ENCODE assay signal across 8 cellular contexts in the genomic region with DNA sequence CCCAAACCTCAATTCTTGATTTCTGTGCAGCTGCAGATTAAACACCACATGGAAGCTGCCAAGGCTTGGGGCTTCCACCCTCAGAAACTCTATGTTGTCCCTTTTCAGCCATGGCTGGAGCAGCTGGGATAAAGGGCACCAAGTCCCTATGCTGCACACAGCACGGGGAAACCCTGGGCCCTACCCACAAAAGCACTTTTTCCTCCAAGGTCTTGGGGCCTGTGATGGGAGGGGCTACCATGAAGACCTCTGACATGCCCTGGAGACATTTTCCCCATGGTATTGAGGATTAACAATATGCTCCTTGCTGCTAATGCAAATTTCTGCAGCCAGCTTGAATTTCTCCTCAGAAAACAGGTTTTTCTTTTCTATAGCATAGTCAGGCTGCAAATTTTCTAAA. TPM values are rescaled to one million over a fixed set of nuclear protein-coding genes. Genes with fewer than 3 reads are reported as not detected.
"Had no signal": no experiment of that assay in that cellular context is flagged by ENCODE, and none has a peak within 500 bp of the region (broad histone marks: within the 10 kb centered on the region; RNA-seq: fewer than 3 reads in every experiment).

No MANE protein-coding gene starts in this region.

- ATAC-seq: K562 had no signal

- H3K27ac ChIP-seq: GM23248 had no signal

- DNase-seq: GM23248, GOT3, H7, HCEC 1CT, IMR-90 had no signal

- H3K4me3 ChIP-seq: GM23248, K562 had no signal

- H3K9ac ChIP-seq: GM23248 had no signal

- H2AFZ ChIP-seq: GM23248 had no signal

RNA-seq across cellular contexts. Expression of gene CDH9, which starts 41.8 kb away (rescaled TPM):
- total RNA-seq: GM23248, H4, HT-29, IMR-90, K562 had no signal
- polyA plus RNA-seq: GM23248, IMR-90, K562 had no signal
